ENCODE assay signal across 8 cellular contexts in genomic region chr3:8963137-8963853, GRCh38. TPM values are rescaled to one million over a fixed set of nuclear protein-coding genes. Genes with fewer than 3 reads are reported as not detected.
DNase-seq lines count a peak whose midpoint lies in the region; ATAC-seq, FAIRE-seq and TF ChIP-seq lines count a peak whose summit lies in the region.

RAD18 (minus strand) TSS chr3:8963472; CDS start chr3:8963385, 87 bp downstream.

- peaks cover 18% of the 10 kb centered on the region for H3K4me1 ChIP-seq in HUES64 (ENCODE audit: insufficient read depth, low read length)
- peaks cover 27% of the 10 kb centered on the region for H3K4me1 ChIP-seq in OCI-LY3 (ENCODE audit: low read length)
- peaks cover 29% of the 10 kb centered on the region for H3K4me1 ChIP-seq in endothelial cell of umbilical vein (ENCODE audit: control insufficient read depth, extremely low read depth, insufficient read depth, low read length)

- peak; percentile 70 for TF ChIP-seq POLR2A in endothelial cell of umbilical vein (IDR thresholded peaks at IDR 0.05; ENCODE audit: low read depth, low read length)

- H3K79me2 ChIP-seq in OCI-LY3 (ENCODE audit: low read length) = peaks cover 46% of the 10 kb centered on the region
- peaks cover 41% of the 10 kb centered on the region for H3K79me2 ChIP-seq in endothelial cell of umbilical vein (ENCODE audit: control insufficient read depth, insufficient read depth, low read length)

- H3K4me2 ChIP-seq in OCI-LY3 (ENCODE audit: low read length) = peak within 1 kb of the TSS; percentile 80
- H3K4me2 ChIP-seq in endothelial cell of umbilical vein (ENCODE audit: insufficient read depth, low read length) = peak within 1 kb of the TSS; percentile 89

- H3K27me3 ChIP-seq in HUES64 (ENCODE audit: insufficient read depth, low read length) (no peaks in the 10 kb centered on the region), OCI-LY3 (ENCODE audit: low read depth, low read length) (no peaks in the 10 kb centered on the region), endothelial cell of umbilical vein (ENCODE audit: control insufficient read depth in 2 of 2, insufficient read depth in 2 of 2, low read length in 2 of 2) (peaks cover 0 to 2% of the 10 kb centered on the region in 2 experiments)

- POLR2A ChIA-PET in endothelial cell of umbilical vein (lab: Charles Lee) = no interaction called here

- WGBS in HUES64 = 5% methylated on average over 45 of the region's 45 CpGs

- H3K36me3 ChIP-seq in HUES64 (ENCODE audit: insufficient read depth, low read length) (peaks cover 15% of the 10 kb centered on the region), OCI-LY3 (replicated peaks; ENCODE audit: low read depth, low read length) (peaks cover 20% of the 10 kb centered on the region), endothelial cell of umbilical vein (ENCODE audit: control insufficient read depth in 2 of 2, extremely low read depth in 1 of 2, insufficient read depth in 2 of 2, low read length in 2 of 2) (no peaks in the 10 kb centered on the region)

- intact Hi-C loops in endothelial cell of umbilical vein (cut with micrococcal nuclease) = loop anchor here (1.0 to 10.0 kb wide), 5 partner anchors 14 to 686 kb away; partner anchors contain the start of genes MTMR14 and OXTR

- H2AFZ ChIP-seq in OCI-LY3 (ENCODE audit: low read depth, low read length) (peak within 1 kb of the TSS; percentile 69), endothelial cell of umbilical vein (ENCODE audit: low read depth, low read length) (peak within 1 kb of the TSS; percentile 97)

- H3K9me1 ChIP-seq in endothelial cell of umbilical vein (replicated peaks; ENCODE audit: control insufficient read depth, extremely low read depth, insufficient read depth, low read length) = no peaks in the 10 kb centered on the region

- H3K27ac ChIP-seq in HUES64 (ENCODE audit: low read depth, low read length) (peak within 1 kb of the TSS; percentile 82; the same call in 1 of the 2 replicates), OCI-LY3 (ENCODE audit: low read length) (peak within 1 kb of the TSS; percentile 16), endothelial cell of umbilical vein (ENCODE audit: insufficient read depth, low read depth, low read length) (peak within 1 kb of the TSS; percentile 67)

- dilution Hi-C loops in endothelial cell of umbilical vein (cut with MboI; ENCODE audit: extremely low pct_ligation_motif_present, low sequenced_read_pairs) = no loop called here

- TF ChIP-seq CTCF in D721Med (IDR thresholded peaks at IDR 0.05; ENCODE audit: insufficient read depth, missing control alignments) (no peak), OCI-LY3 (IDR thresholded peaks at IDR 0.05; ENCODE audit: low read depth, low read length) (no peak), endothelial cell of umbilical vein (IDR thresholded peaks at IDR 0.05; ENCODE audit: extremely low read depth in 1 of 2, insufficient read depth in 1 of 2, low read depth in 1 of 2, low read length in 2 of 2) (no peak)

- H4K20me1 ChIP-seq in OCI-LY3 (ENCODE audit: insufficient read depth, low read length) = no peaks in the 10 kb centered on the region; the same call in 1 of the 2 replicates
- H4K20me1 ChIP-seq in endothelial cell of umbilical vein (replicated peaks; ENCODE audit: control insufficient read depth, extremely low read depth, insufficient read depth, low read length) = no peaks in the 10 kb centered on the region

- no peaks in the 10 kb centered on the region for H3K9me3 ChIP-seq in HUES64 (ENCODE audit: insufficient read depth, low read depth, low read length)
- H3K9me3 ChIP-seq in OCI-LY3 (ENCODE audit: insufficient read depth, low read length) = no peaks in the 10 kb centered on the region
- H3K9me3 ChIP-seq in endothelial cell of umbilical vein (replicated peaks; ENCODE audit: control insufficient read depth, insufficient read depth, low read length) = no peaks in the 10 kb centered on the region

- H3K9ac ChIP-seq in HUES64 (ENCODE audit: low read depth, low read length) (peak within 1 kb of the TSS; percentile 75), OCI-LY3 (ENCODE audit: low read length) (peak within 1 kb of the TSS; percentile 93), endothelial cell of umbilical vein (replicated peaks; ENCODE audit: extremely low read depth, insufficient read depth, low read length) (peak within 1 kb of the TSS; percentile 79)

- DNase-seq in D721Med (ENCODE audit: insufficient read length, low spot score) (peak; percentile 63), endothelial cell of umbilical vein (ENCODE audit: low read depth, low spot score) (peak; percentile 91), middle frontal gyrus (ENCODE audit: extremely low spot score, low spot score) (peak; percentile 89)
- peak; percentile 94 for DNase-seq in activated CD8-positive, alpha-beta memory T cell treated with anti-CD3 and anti-CD28 coated beads, Interleukin-2, amount 50 U/mL, for 4 hours
- DNase-seq in stimulated activated CD8-positive, alpha-beta memory T cell treated with anti-CD3 and anti-CD28 coated beads, Interleukin-2, amount 100 ng/mL, for 1 hour (ENCODE audit: low read depth in 2 of 2) = peak; percentile 83 to 87

- BruUV-seq in endothelial cell of umbilical vein (replicated peaks; lab: Mats Ljungman, UMichigan) = TSS peak; percentile 47

- CTCF ChIA-PET in endothelial cell of umbilical vein (lab: Charles Lee) = interaction anchor here (1.2 kb wide), 1 partner anchor 194 kb away, joined by 7 read pairs; the partner anchor contains the start of gene OXTR

- H3K4me3 ChIP-seq in HUES64 (ENCODE audit: low read length) (peak within 1 kb of the TSS; percentile 77), OCI-LY3 (ENCODE audit: low read length) (peak within 1 kb of the TSS; percentile 99), endothelial cell of umbilical vein (replicated peaks in 1 of 3; ENCODE audit: insufficient read depth in 1 of 3, low read depth in 1 of 3, low read length in 3 of 3) (peak within 1 kb of the TSS; percentile 74 to 92 (median 91))

- peak; percentile 93 for ATAC-seq in GM21515 (IDR thresholded peaks at IDR 0.05; ENCODE audit: unreplicated experiment)

- FAIRE-seq in D721Med (lab: Jason Lieb, UNC) (no peak), endothelial cell of umbilical vein (lab: Jason Lieb, UNC) (peak; percentile 88)

TF ChIP-seq in endothelial cell of umbilical vein, 7 proteins besides CTCF, POLR2A, EP300 and RAD21:
- TF ChIP-seq MAX (IDR thresholded peaks at IDR 0.05; ENCODE audit: insufficient read depth, insufficient read length) (peak; percentile 45), FOS (IDR thresholded peaks at IDR 0.05; ENCODE audit: borderline replicate concordance, insufficient read depth, low read length) (no peak), GATA2 (IDR thresholded peaks at IDR 0.05; ENCODE audit: insufficient read depth, insufficient read length, low read depth, low read length) (peak; percentile 18), EZH2 (IDR thresholded peaks at IDR 0.05; ENCODE audit: borderline replicate concordance, low read depth, low read length, severe bottlenecking) (no peak), POLR2AphosphoS5 (IDR thresholded peaks at IDR 0.05; ENCODE audit: insufficient read depth, low read depth, low read length) (peak; percentile 69), MYC (IDR thresholded peaks at IDR 0.05; ENCODE audit: low read depth, low read length) (no peak), JUN (IDR thresholded peaks at IDR 0.05; ENCODE audit: borderline replicate concordance, insufficient read depth, insufficient read length, low read depth) (no peak)

RNA-seq across cellular contexts. Expression of gene RAD18, which starts in this region (rescaled TPM):
- polyA plus RNA-seq in HUES64 (2013, experiment 1 of 2) = 17.6 TPM
- polyA plus RNA-seq in HUES64 (2013, experiment 2 of 2) = 20.2 TPM
- total RNA-seq in endothelial cell of umbilical vein = 16.7 and 23.8 TPM in 2 replicates
- 6.4 and 7.9 TPM in 2 replicates for polyA plus RNA-seq in endothelial cell of umbilical vein
- polyA plus RNA-seq in endothelial cell of umbilical vein (2011; cell fraction: cytosol; rRNA removed) = 5.0 and 6.7 TPM in 2 replicates
- polyA plus RNA-seq in endothelial cell of umbilical vein (2011; cell fraction: nucleus; rRNA removed) = 16.2 and 25.3 TPM in 2 replicates
- 6.7 and 9.2 TPM in 2 replicates for polyA plus RNA-seq in endothelial cell of umbilical vein (2012)
- 8.8 and 12.3 TPM in 2 replicates for polyA minus RNA-seq in endothelial cell of umbilical vein
- polyA minus RNA-seq in endothelial cell of umbilical vein (2011; cell fraction: cytosol; rRNA and poly(A)+ RNA removed) = 13.5 TPM
- 23.1 and 44.8 TPM in 2 replicates for polyA minus RNA-seq in endothelial cell of umbilical vein (2011; cell fraction: nucleus; rRNA and poly(A)+ RNA removed)

Comparison
In these comparisons a context has a peak if more than half of its experiments do, and no peak if none do; other contexts are left out.
1. Peak in every context shown above with its lines: DNase-seq, ATAC-seq, H3K4me3 ChIP-seq and H3K27ac ChIP-seq.
2. H3K27ac ChIP-seq: peak in every context shown above with its lines; median percentile 82 in HUES64; 67 in endothelial cell of umbilical vein; 16 in OCI-LY3.